8 cellular contexts compared by ENCODE assay signal in genomic region chr1:218377143-218377660, GRCh38.
A peak's percentile ranks its signal among the peaks of the same experiment; 100 is the strongest.
DNase-seq lines count a peak whose midpoint lies in the region; ATAC-seq lines count a peak whose summit lies in the region.

No MANE protein-coding gene starts in this region.

- peak; percentile 39 for DNase-seq in SKM-1 treated with dmso at 0.1 percent for 144 hours (lab: John Stamatoyannopoulos, UW; ENCODE audit: unreplicated experiment)
- no peak for DNase-seq in SKM-1 (lab: John Stamatoyannopoulos, UW; ENCODE audit: unreplicated experiment)
- DNase-seq in T-helper 2 cell: peak in 3 of 5 experiments; percentile 43 to 84 (median 46)
- peak; percentile 76 for DNase-seq in brain pericyte (ENCODE audit: low read depth, low spot score)
- peak; percentile 3 to 25 for DNase-seq in stimulated activated CD4-positive, alpha-beta T cell treated with anti-CD3 and anti-CD28 coated beads, Interleukin-15, amount 100 ng/mL, for 1 hour (ENCODE audit: low read depth in 1 of 2, low spot score in 1 of 2)
- no peak for DNase-seq in GM19240 (ENCODE audit: insufficient read length, low spot score)
- DNase-seq in NCI-H2081 treated with DMSO at 0.1 percent for 48 hours (lab: John Stamatoyannopoulos, UW): no peak

- peak; percentile 86 for ATAC-seq in HG03196 (IDR thresholded peaks at IDR 0.05; ENCODE audit: unreplicated experiment)

Comparison
In these comparisons a context has a peak if more than half of its experiments do, and no peak if none do; other contexts are left out.
1. DNase-seq: peak in SKM-1 treated with dmso at 0.1 percent for 144 hours (single experiment), T-helper 2 cell (3 of 5), brain pericyte (single experiment) and stimulated activated CD4-positive, alpha-beta T cell treated with anti-CD3 and anti-CD28 coated beads, Interleukin-15, amount 100 ng/mL, for 1 hour (2 of 2); none in SKM-1 (single experiment), GM19240 (single experiment) and NCI-H2081 treated with DMSO at 0.1 percent for 48 hours (single experiment).